Comparison of ENCODE assay signal across 17 cellular contexts in genomic region chr6:36793913-36794703, GRCh38. TPM values are rescaled to one million over a fixed set of nuclear protein-coding genes. Genes with fewer than 3 reads are reported as not detected.
DNase-seq lines count a peak whose midpoint lies in the region; ATAC-seq, FAIRE-seq and TF ChIP-seq lines count a peak whose summit lies in the region.
"Had no signal": no experiment of that assay in that cellular context is flagged by ENCODE, and none has a peak within 500 bp of the region (broad histone marks: within the 10 kb centered on the region; RNA-seq: fewer than 3 reads in every experiment).

No MANE protein-coding gene starts in this region.

- intact Hi-C loops in kidney (cut with DNase I) = no loop called here

- no peaks in the 10 kb centered on the region for H3K27me3 ChIP-seq in HUES64 (ENCODE audit: insufficient read depth, low read length)
- H3K27me3 ChIP-seq: vagina had no signal

- peak overlapping the region; percentile 37; the same call in 1 of the 2 replicates for H3K27ac Mint-ChIP-seq in WTC11
- H3K27ac Mint-ChIP-seq in stimulated activated effector memory CD8-positive, alpha-beta T cell treated with anti-CD3 and anti-CD28 coated beads, Interleukin-12 subunit alpha, Interleukin-12 subunit beta, amount 100 ng/mL, for 72 hours = peak overlapping the region; percentile 26
- H3K27ac Mint-ChIP-seq: activated T-helper 2 cell treated with anti-CD3 and anti-CD28 coated beads, Interferon-gamma antibody, Interleukin-2, Interleukin-4, amounts not matched to agents 10 μg/mL and 5 μg/mL and 100 μg/mL, durations not matched to agents 14 hours and 24 hours and 36 hours; stimulated activated memory B cell treated with anti-CD40 and anti-IgM and Interleukin-4, amounts not matched to agents 10 μg/mL and 1 μg/mL and 100 μg/mL, for 72 hours had no signal

- H3K36me3 ChIP-seq in HUES64 (ENCODE audit: insufficient read depth, low read length) (no peaks in the 10 kb centered on the region), kidney (ENCODE audit: control insufficient read depth in 1 of 2, insufficient read depth in 2 of 2, low read length in 2 of 2) (no peaks in the 10 kb centered on the region)
- H3K36me3 ChIP-seq: vagina had no signal

- peaks cover 40% of the 10 kb centered on the region for H3K4me1 Mint-ChIP-seq in WTC11
- H3K4me1 Mint-ChIP-seq in stimulated activated effector memory CD8-positive, alpha-beta T cell treated with anti-CD3 and anti-CD28 coated beads, Interleukin-12 subunit alpha, Interleukin-12 subunit beta, amount 100 ng/mL, for 72 hours = no peaks in the 10 kb centered on the region

- POLR2A ChIA-PET in WTC11 (lab: Charles Lee) = interaction anchor here (0.6 kb wide), 1 partner anchor 767 kb away, joined by 3 read pairs; the partner anchor contains the start of gene MAPK14

- H3K27ac ChIP-seq in HUES64 (ENCODE audit: low read depth, low read length) (no peak overlapping the region), kidney (ENCODE audit: low read depth in 2 of 2, low read length in 2 of 2) (no peak overlapping the region)
- H3K27ac ChIP-seq: GM23248, vagina had no signal

- FAIRE-seq in kidney (lab: Jason Lieb, UNC) = no peak
- FAIRE-seq: astrocyte had no signal

- CTCF ChIA-PET in WTC11 (lab: Charles Lee) = interaction anchor here (0.6 to 17.0 kb wide), 7 partner anchors 12 to 224 kb away, joined by 3 to 454 read pairs (median 3); no protein-coding TSS in a partner anchor

- no peaks in the 10 kb centered on the region for H3K9me3 Mint-ChIP-seq in WTC11
- no peaks in the 10 kb centered on the region for H3K9me3 Mint-ChIP-seq in stimulated activated effector memory CD8-positive, alpha-beta T cell treated with anti-CD3 and anti-CD28 coated beads, Interleukin-12 subunit alpha, Interleukin-12 subunit beta, amount 100 ng/mL, for 72 hours
- H3K9me3 Mint-ChIP-seq: activated T-helper 2 cell treated with anti-CD3 and anti-CD28 coated beads, Interferon-gamma antibody, Interleukin-2, Interleukin-4, amounts not matched to agents 10 μg/mL and 5 μg/mL and 100 μg/mL, durations not matched to agents 14 hours and 24 hours and 36 hours; stimulated activated memory B cell treated with anti-CD40 and anti-IgM and Interleukin-4, amounts not matched to agents 10 μg/mL and 1 μg/mL and 100 μg/mL, for 72 hours had no signal

- H3K9ac ChIP-seq in HUES64 (ENCODE audit: low read depth, low read length) (no peak overlapping the region), kidney (ENCODE audit: low read length in 2 of 2) (no peak overlapping the region)
- H3K9ac ChIP-seq: GM23248 had no signal

- no peaks in the 10 kb centered on the region for H3K36me3 Mint-ChIP-seq in WTC11
- no peaks in the 10 kb centered on the region for H3K36me3 Mint-ChIP-seq in stimulated activated effector memory CD8-positive, alpha-beta T cell treated with anti-CD3 and anti-CD28 coated beads, Interleukin-12 subunit alpha, Interleukin-12 subunit beta, amount 100 ng/mL, for 72 hours
- H3K36me3 Mint-ChIP-seq: stimulated activated memory B cell treated with anti-CD40 and anti-IgM and Interleukin-4, amounts not matched to agents 10 μg/mL and 1 μg/mL and 100 μg/mL, for 72 hours had no signal

- TF ChIP-seq CTCF in WTC11 (IDR thresholded peaks at IDR 0.05) (no peak), kidney (IDR thresholded peaks at IDR 0.05; ENCODE audit: borderline replicate concordance, extremely low read depth, insufficient read depth) (no peak)

- WGBS in HUES64 = 57% methylated on average over 18 of the region's 19 CpGs

- H3K4me3 ChIP-seq in HUES64 (ENCODE audit: low read length) (peak overlapping the region; percentile 1; the same call in 1 of the 2 replicates), kidney (ENCODE audit: low read length in 2 of 2) (no peak overlapping the region)
- H3K4me3 ChIP-seq: GM23248, vagina had no signal

- ATAC-seq in WTC11 (peak; percentile 69), HG02885 (IDR thresholded peaks at IDR 0.05; ENCODE audit: poor library complexity, unreplicated experiment) (no peak)
- ATAC-seq in stimulated activated effector memory CD8-positive, alpha-beta T cell treated with anti-CD3 and anti-CD28 coated beads, Interleukin-12 subunit alpha, Interleukin-12 subunit beta, amount 100 ng/mL, for 72 hours = no peak
- ATAC-seq: Right ventricle myocardium inferior; stimulated activated memory B cell treated with anti-CD40 and anti-IgM and Interleukin-4, amounts not matched to agents 10 μg/mL and 1 μg/mL and 100 μg/mL, for 72 hours had no signal

- H3K9me3 ChIP-seq in HUES64 (ENCODE audit: insufficient read depth, low read depth, low read length) (no peaks in the 10 kb centered on the region), kidney (ENCODE audit: control insufficient read depth in 1 of 2, low read length in 2 of 2) (no peaks in the 10 kb centered on the region)
- H3K9me3 ChIP-seq: vagina had no signal

- DNase-seq in WTC11 (ENCODE audit: low spot score) (no peak), kidney (peak; percentile 44), SIG-M5 (lab: John Stamatoyannopoulos, UW) (no peak), SW480 (ENCODE audit: low spot score) (no peak)
- no peak for DNase-seq in stimulated activated effector memory CD8-positive, alpha-beta T cell treated with anti-CD3 and anti-CD28 coated beads, Interleukin-12 subunit alpha, Interleukin-12 subunit beta, amount 100 ng/mL, for 72 hours (ENCODE audit: low spot score in 2 of 2)
- DNase-seq: activated CD4-positive, alpha-beta T cell treated with anti-CD3 and anti-CD28 coated beads, Interleukin-2, amount 50 U/mL, for 4 hours; GM23248; NCI-H1930; stimulated activated CD4-positive, alpha-beta T cell treated with anti-CD3 and anti-CD28 coated beads, Interleukin-4, amount 100 ng/mL, for 4 hours; T-helper 9 cell had no signal

- no peaks in the 10 kb centered on the region for H3K27me3 Mint-ChIP-seq in WTC11 (ENCODE audit: low read depth)

- H3K4me3 Mint-ChIP-seq in WTC11 = peak overlapping the region; percentile 25; the same call in 1 of the 2 replicates
- no peak overlapping the region for H3K4me3 Mint-ChIP-seq in stimulated activated effector memory CD8-positive, alpha-beta T cell treated with anti-CD3 and anti-CD28 coated beads, Interleukin-12 subunit alpha, Interleukin-12 subunit beta, amount 100 ng/mL, for 72 hours
- H3K4me3 Mint-ChIP-seq: stimulated activated memory B cell treated with anti-CD40 and anti-IgM and Interleukin-4, amounts not matched to agents 10 μg/mL and 1 μg/mL and 100 μg/mL, for 72 hours had no signal

- peaks cover 15% of the 10 kb centered on the region for H3K4me1 ChIP-seq in HUES64 (ENCODE audit: insufficient read depth, low read length)
- H3K4me1 ChIP-seq in kidney (ENCODE audit: control insufficient read depth in 1 of 2, insufficient read depth in 1 of 2, low read depth in 1 of 2, low read length in 2 of 2) = no peaks in the 10 kb centered on the region

TF ChIP-seq in WTC11, 78 proteins besides CTCF, POLR2A, EP300 and RAD21:
- TF ChIP-seq ZBTB21 (CRISPR knock-in tag; IDR thresholded peaks at IDR 0.05; ENCODE audit: borderline replicate concordance) = no peak
- TF ChIP-seq TEAD1 (CRISPR knock-in tag; IDR thresholded peaks at IDR 0.05) = no peak
- TF ChIP-seq SOX15 (CRISPR knock-in tag; IDR thresholded peaks at IDR 0.05) = no peak
- TF ChIP-seq NFE2L1 (CRISPR knock-in tag; IDR thresholded peaks at IDR 0.05) = no peak
- no peak for TF ChIP-seq RELA (CRISPR knock-in tag; IDR thresholded peaks at IDR 0.05; ENCODE audit: borderline replicate concordance)

RNA-seq across cellular contexts. Expression of gene CPNE5, which starts 45.1 kb away (rescaled TPM):
- polyA plus RNA-seq in HUES64 (2013, experiment 1 of 2) = 0.30 TPM
- 0.57 TPM for polyA plus RNA-seq in HUES64 (2013, experiment 2 of 2)
- total RNA-seq in WTC11 (2021) (0.44 to 0.71 TPM (median 0.48 TPM) in 3 replicates), kidney (7.1 TPM)
- 3.7 TPM for polyA plus RNA-seq in kidney (ENCODE audit: insufficient read depth, low read depth, low replicate concordance)
- total RNA-seq: GM23248 had no signal
